1 cellular context compared by ENCODE assay signal in the genomic region with DNA sequence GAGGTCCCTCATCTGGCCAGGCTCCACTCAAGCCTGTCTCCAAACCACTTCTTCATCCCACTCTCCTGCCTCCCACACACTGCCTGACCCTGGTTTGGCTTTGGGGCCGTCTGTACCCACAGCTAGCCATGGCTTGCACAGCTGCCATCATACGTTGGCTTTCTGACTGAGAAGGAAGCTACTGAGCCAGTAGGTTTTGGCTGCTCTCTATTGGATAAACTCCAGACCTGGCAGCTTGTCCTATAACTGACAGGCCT.
TF ChIP-seq lines count a peak whose summit lies in the region.

No MANE protein-coding gene starts in this region.

TF ChIP-seq in endothelial cell of umbilical vein, 7 proteins besides CTCF, POLR2A, EP300 and RAD21:
- no peak for TF ChIP-seq POLR2AphosphoS5 (IDR thresholded peaks at IDR 0.05; ENCODE audit: insufficient read depth, low read depth, low read length)
- TF ChIP-seq EZH2 (IDR thresholded peaks at IDR 0.05; ENCODE audit: borderline replicate concordance, low read depth, low read length, severe bottlenecking) = no peak
- no peak for TF ChIP-seq GATA2 (IDR thresholded peaks at IDR 0.05; ENCODE audit: insufficient read depth, insufficient read length, low read depth, low read length)
- TF ChIP-seq FOS (IDR thresholded peaks at IDR 0.05; ENCODE audit: borderline replicate concordance, insufficient read depth, low read length) = no peak
- no peak for TF ChIP-seq JUN (IDR thresholded peaks at IDR 0.05; ENCODE audit: borderline replicate concordance, insufficient read depth, insufficient read length, low read depth)
- TF ChIP-seq MYC (IDR thresholded peaks at IDR 0.05; ENCODE audit: low read depth, low read length) = no peak
- TF ChIP-seq, protein P1, sequence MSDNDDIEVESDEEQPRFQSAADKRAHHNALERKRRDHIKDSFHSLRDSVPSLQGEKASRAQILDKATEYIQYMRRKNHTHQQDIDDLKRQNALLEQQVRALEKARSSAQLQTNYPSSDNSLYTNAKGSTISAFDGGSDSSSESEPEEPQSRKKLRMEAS (IDR thresholded peaks at IDR 0.05; ENCODE audit: insufficient read depth, insufficient read length) = no peak
